Comparison of ENCODE assay signal across 1 cellular context in the genomic region with DNA sequence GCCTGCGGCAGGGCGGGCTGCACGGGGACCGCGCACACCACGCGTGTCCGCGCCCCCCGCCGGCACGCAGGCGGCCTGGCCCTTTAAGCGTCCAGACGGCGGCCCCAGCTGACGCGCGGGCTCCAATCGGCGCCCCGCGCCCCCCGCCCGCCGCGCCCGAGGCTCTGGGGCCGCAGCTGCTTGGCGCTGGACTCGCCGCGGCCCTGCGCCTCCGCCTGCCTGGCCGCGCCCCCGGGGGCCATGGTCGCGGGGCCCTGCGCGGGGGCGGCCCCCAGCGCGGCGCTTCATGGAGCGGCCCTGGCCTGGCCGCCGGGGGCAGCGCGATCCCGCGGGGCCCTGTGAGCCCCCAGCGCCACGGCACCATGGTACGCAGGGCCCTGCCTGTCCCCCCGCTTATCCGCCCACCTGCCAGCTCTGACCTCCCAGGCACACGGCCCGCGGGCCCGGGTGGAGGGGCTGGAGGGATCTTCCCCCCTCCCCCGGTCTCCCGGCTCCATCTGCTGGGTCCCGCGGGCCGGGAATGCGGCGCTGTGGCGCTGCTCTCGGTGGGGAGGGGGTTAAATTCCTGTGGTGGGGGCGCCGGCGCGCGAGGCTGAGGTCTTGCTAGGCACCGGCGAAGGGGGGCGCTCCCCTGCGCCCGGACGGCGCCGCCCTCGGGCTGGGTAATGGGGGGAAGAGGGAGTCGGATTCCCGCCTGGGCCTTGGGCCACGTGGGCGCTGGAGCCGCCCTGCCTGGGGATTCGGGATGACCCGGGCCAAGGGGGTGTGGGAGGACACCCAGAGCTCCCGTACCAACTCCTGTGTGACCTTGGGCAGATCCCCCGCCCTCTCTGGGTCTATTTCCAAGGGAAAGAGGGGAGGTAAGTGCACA.
TF ChIP-seq lines count a peak whose summit lies in the region.

No MANE protein-coding gene starts in this region.

TF ChIP-seq in endothelial cell of umbilical vein, 7 proteins besides CTCF, POLR2A, EP300 and RAD21:
- no peak for TF ChIP-seq FOS (IDR thresholded peaks at IDR 0.05; ENCODE audit: borderline replicate concordance, insufficient read depth, low read length)
- TF ChIP-seq, protein P1, sequence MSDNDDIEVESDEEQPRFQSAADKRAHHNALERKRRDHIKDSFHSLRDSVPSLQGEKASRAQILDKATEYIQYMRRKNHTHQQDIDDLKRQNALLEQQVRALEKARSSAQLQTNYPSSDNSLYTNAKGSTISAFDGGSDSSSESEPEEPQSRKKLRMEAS (IDR thresholded peaks at IDR 0.05; ENCODE audit: insufficient read depth, insufficient read length): peak; percentile 36
